Comparison of ENCODE assay signal across 15 cellular contexts in genomic region chr2:9654429-9655100, GRCh38. TPM values are rescaled to one million over a fixed set of nuclear protein-coding genes. Genes with fewer than 3 reads are reported as not detected.
DNase-seq lines count a peak whose midpoint lies in the region; ATAC-seq and TF ChIP-seq lines count a peak whose summit lies in the region.
"Had no signal": no experiment of that assay in that cellular context is flagged by ENCODE, and none has a peak within 500 bp of the region (broad histone marks: within the 10 kb centered on the region; RNA-seq: fewer than 3 reads in every experiment).

No MANE protein-coding gene starts in this region.

- H3K4me3 Mint-ChIP-seq in activated CD4-positive, alpha-beta T cell treated with anti-CD3 and anti-CD28 coated beads for 36 hours = no peak overlapping the region
- no peak overlapping the region for H3K4me3 Mint-ChIP-seq in activated CD8-positive, alpha-beta T cell treated with anti-CD3 and anti-CD28 coated beads, Interleukin-2, amount 10 ng/mL, durations not matched to agents 7 days and 5 days

- intact Hi-C loops in activated CD4-positive, alpha-beta T cell treated with anti-CD3 and anti-CD28 coated beads for 36 hours (cut with DNase I, micrococcal nuclease) = loop anchor here (1.0 to 2.0 kb wide), 9 partner anchors 13 to 99 kb away; partner anchors contain the start of gene ADAM17 (in 1 of the 2)

- H3K27ac ChIP-seq in HEK293 (ENCODE audit: extremely low read depth, low read depth, low read length) = 0 out of 2 replicates have a peak overlapping the region, but pooled peaks have one; percentile 14
- H3K27ac ChIP-seq in foreskin keratinocyte = peak overlapping the region; percentile 92
- H3K27ac ChIP-seq: breast epithelium, tibial nerve had no signal

- CTCF ChIA-PET in activated CD4-positive, alpha-beta T cell treated with anti-CD3 and anti-CD28 coated beads for 36 hours (lab: Charles Lee) = interaction anchor here (0.8 to 1.0 kb wide), 2 partner anchors 50 to 58 kb away, joined by 3 to 4 read pairs; no protein-coding TSS in a partner anchor
- CTCF ChIA-PET in HEK293 (lab: Yijun Ruan, JAX) = no interaction called here
- CTCF ChIA-PET in activated CD8-positive, alpha-beta T cell treated with anti-CD3 and anti-CD28 coated beads, Interleukin-2, amount 10 ng/mL, durations not matched to agents 7 days and 5 days (lab: Charles Lee) = interaction anchor here (0.8 to 1.2 kb wide), 4 partner anchors 9 to 443 kb away, joined by 3 to 4 read pairs (median 3); partner anchors contain the start of gene YWHAQ

- no peak for TF ChIP-seq CTCF in HEK293 (tag by site-specific recombination; IDR thresholded peaks at IDR 0.05)
- no peak for TF ChIP-seq CTCF in foreskin keratinocyte (conservative IDR thresholded peaks at IDR 0.05)

- H3K36me3 ChIP-seq in HEK293 (ENCODE audit: control insufficient read depth in 2 of 2, insufficient read depth in 1 of 2, low read length in 2 of 2) = no peaks in the 10 kb centered on the region
- H3K36me3 ChIP-seq: breast epithelium, tibial nerve had no signal

- no peak overlapping the region for H3K4me3 ChIP-seq in HEK293 (ENCODE audit: low read depth, low read length)
- H3K4me3 ChIP-seq: breast epithelium, tibial nerve had no signal

- peaks cover 10% of the 10 kb centered on the region for H3K27me3 Mint-ChIP-seq in activated CD4-positive, alpha-beta T cell treated with anti-CD3 and anti-CD28 coated beads for 36 hours
- peaks cover 22% of the 10 kb centered on the region for H3K27me3 Mint-ChIP-seq in activated CD8-positive, alpha-beta T cell treated with anti-CD3 and anti-CD28 coated beads, Interleukin-2, amount 10 ng/mL, durations not matched to agents 7 days and 5 days (ENCODE audit: low read depth)

- POLR2A ChIA-PET in activated CD4-positive, alpha-beta T cell treated with anti-CD3 and anti-CD28 coated beads for 36 hours (lab: Charles Lee) = interaction anchor here (0.6 to 1.7 kb wide), 6 partner anchors 13 to 115 kb away, joined by 3 to 8 read pairs (median 4); partner anchors contain the start of gene YWHAQ
- POLR2A ChIA-PET in HEK293 (lab: Yijun Ruan, JAX) = interaction anchor here (0.8 to 2.3 kb wide), 2 partner anchors 24 to 1363 kb away, joined by 3 to 12 read pairs; partner anchors contain the start of gene YWHAQ
- POLR2A ChIA-PET in activated CD8-positive, alpha-beta T cell treated with anti-CD3 and anti-CD28 coated beads, Interleukin-2, amount 10 ng/mL, durations not matched to agents 7 days and 5 days (lab: Charles Lee) = interaction anchor here (1.0 to 4.3 kb wide), 5 partner anchors 17 to 99 kb away, joined by 3 to 35 read pairs (median 5); partner anchors contain the start of genes ADAM17 and YWHAQ

- no peak for ATAC-seq in activated CD4-positive, alpha-beta T cell treated with anti-CD3 and anti-CD28 coated beads for 36 hours
- ATAC-seq in activated CD8-positive, alpha-beta T cell treated with anti-CD3 and anti-CD28 coated beads, Interleukin-2, amount 10 ng/mL, durations not matched to agents 7 days and 5 days = no peak
- ATAC-seq in foreskin keratinocyte (no peak), HG03097 (IDR thresholded peaks at IDR 0.05; ENCODE audit: low FRiP score, unreplicated experiment) (no peak)

- DNase-seq in activated CD4-positive, alpha-beta T cell treated with anti-CD3 and anti-CD28 coated beads for 36 hours = no peak
- DNase-seq in activated CD4-positive, alpha-beta T cell treated with anti-CD3 and anti-CD28 coated beads for 1 hour = no peak
- DNase-seq in activated CD8-positive, alpha-beta T cell treated with anti-CD3 and anti-CD28 coated beads, Interleukin-2, amount 10 ng/mL, durations not matched to agents 7 days and 5 days = no peak
- DNase-seq in foreskin keratinocyte = no peak
- no peak for DNase-seq in activated gamma-delta T cell treated with Interleukin-2 at 50 U/mL for 16 hours
- no peak for DNase-seq in activated T-cell treated with anti-CD3 and anti-CD28 coated beads for 4 hours
- DNase-seq: activated CD4-positive, alpha-beta T cell treated with anti-CD3 and anti-CD28 coated beads, Interleukin-2, amount 50 U/mL, for 1 hour; Caco-2; effector CD8-positive, alpha-beta T cell; foreskin melanocyte; NCI-H2081 had no signal

- H3K4me1 ChIP-seq in HEK293 (ENCODE audit: control insufficient read depth, insufficient read depth, low read length) (peaks cover 11% of the 10 kb centered on the region), foreskin keratinocyte (peaks cover 28% of the 10 kb centered on the region)
- H3K4me1 ChIP-seq: breast epithelium, Caco-2, tibial nerve had no signal

- H3K9me3 ChIP-seq in HEK293 (ENCODE audit: control insufficient read depth, insufficient read depth, low read depth, low read length) = no peaks in the 10 kb centered on the region
- H3K9me3 ChIP-seq: breast epithelium, Caco-2, tibial nerve had no signal

- no peaks in the 10 kb centered on the region for H3K36me3 Mint-ChIP-seq in activated CD4-positive, alpha-beta T cell treated with anti-CD3 and anti-CD28 coated beads for 36 hours (ENCODE audit: low read depth)
- H3K36me3 Mint-ChIP-seq in activated CD8-positive, alpha-beta T cell treated with anti-CD3 and anti-CD28 coated beads, Interleukin-2, amount 10 ng/mL, durations not matched to agents 7 days and 5 days (ENCODE audit: low read depth) = no peaks in the 10 kb centered on the region

- H3K27me3 ChIP-seq in foreskin keratinocyte = no peaks in the 10 kb centered on the region
- H3K27me3 ChIP-seq: breast epithelium, tibial nerve had no signal

- H3K4me1 Mint-ChIP-seq in activated CD4-positive, alpha-beta T cell treated with anti-CD3 and anti-CD28 coated beads for 36 hours = peaks cover 47% of the 10 kb centered on the region
- H3K4me1 Mint-ChIP-seq in activated CD8-positive, alpha-beta T cell treated with anti-CD3 and anti-CD28 coated beads, Interleukin-2, amount 10 ng/mL, durations not matched to agents 7 days and 5 days (ENCODE audit: low read depth) = peaks cover 33% of the 10 kb centered on the region

- no peaks in the 10 kb centered on the region for H3K9me3 Mint-ChIP-seq in activated CD4-positive, alpha-beta T cell treated with anti-CD3 and anti-CD28 coated beads for 36 hours (ENCODE audit: low read depth)
- H3K9me3 Mint-ChIP-seq in activated CD8-positive, alpha-beta T cell treated with anti-CD3 and anti-CD28 coated beads, Interleukin-2, amount 10 ng/mL, durations not matched to agents 7 days and 5 days (ENCODE audit: insufficient read depth) = no peaks in the 10 kb centered on the region

- peak overlapping the region; percentile 43 for H3K27ac Mint-ChIP-seq in activated CD4-positive, alpha-beta T cell treated with anti-CD3 and anti-CD28 coated beads for 36 hours
- H3K27ac Mint-ChIP-seq in activated CD8-positive, alpha-beta T cell treated with anti-CD3 and anti-CD28 coated beads, Interleukin-2, amount 10 ng/mL, durations not matched to agents 7 days and 5 days = peak overlapping the region; percentile 2

TF ChIP-seq in HEK293, 187 proteins besides CTCF, POLR2A, EP300 and RAD21 (continues in another document):
- TF ChIP-seq ZNF488 (tag by site-specific recombination; IDR thresholded peaks at IDR 0.05) = no peak
- no peak for TF ChIP-seq ZNF19 (tag by site-specific recombination; IDR thresholded peaks at IDR 0.05; ENCODE audit: low read depth)
- no peak for TF ChIP-seq KLF9 (tag by site-specific recombination; IDR thresholded peaks at IDR 0.05; ENCODE audit: low read depth)
- no peak for TF ChIP-seq ZNF621 (tag by site-specific recombination; IDR thresholded peaks at IDR 0.05)
- TF ChIP-seq ZNF24 (tag by site-specific recombination; IDR thresholded peaks at IDR 0.05) = no peak
- TF ChIP-seq PRDM1 (tag by site-specific recombination; IDR thresholded peaks at IDR 0.05) = peak; percentile 88
- peak; percentile 68 for TF ChIP-seq ZNF341 (tag by site-specific recombination; IDR thresholded peaks at IDR 0.05; ENCODE audit: low read depth)
- TF ChIP-seq ZFHX2 (tag by site-specific recombination; conservative IDR thresholded peaks at IDR 0.05) = no peak
- TF ChIP-seq, protein P1, sequence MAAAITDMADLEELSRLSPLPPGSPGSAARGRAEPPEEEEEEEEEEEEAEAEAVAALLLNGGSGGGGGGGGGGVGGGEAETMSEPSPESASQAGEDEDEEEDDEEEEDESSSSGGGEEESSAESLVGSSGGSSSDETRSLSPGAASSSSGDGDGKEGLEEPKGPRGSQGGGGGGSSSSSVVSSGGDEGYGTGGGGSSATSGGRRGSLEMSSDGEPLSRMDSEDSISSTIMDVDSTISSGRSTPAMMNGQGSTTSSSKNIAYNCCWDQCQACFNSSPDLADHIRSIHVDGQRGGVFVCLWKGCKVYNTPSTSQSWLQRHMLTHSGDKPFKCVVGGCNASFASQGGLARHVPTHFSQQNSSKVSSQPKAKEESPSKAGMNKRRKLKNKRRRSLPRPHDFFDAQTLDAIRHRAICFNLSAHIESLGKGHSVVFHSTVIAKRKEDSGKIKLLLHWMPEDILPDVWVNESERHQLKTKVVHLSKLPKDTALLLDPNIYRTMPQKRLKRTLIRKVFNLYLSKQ (tag by site-specific recombination; IDR thresholded peaks at IDR 0.05; ENCODE audit: borderline replicate concordance) = no peak
- TF ChIP-seq ZNF670 (tag by site-specific recombination; IDR thresholded peaks at IDR 0.05; ENCODE audit: low read depth) = no peak
- TF ChIP-seq ZNF558 (tag by site-specific recombination; IDR thresholded peaks at IDR 0.05) = no peak
- no peak for TF ChIP-seq ZNF449 (tag by site-specific recombination; IDR thresholded peaks at IDR 0.05)

RNA-seq across cellular contexts. Expression of gene YWHAQ, which starts 23.8 kb away (rescaled TPM):
- 100 to 1,000 TPM; 370 to 508 TPM for total RNA-seq in activated CD4-positive, alpha-beta T cell treated with anti-CD3 and anti-CD28 coated beads for 36 hours
- total RNA-seq in activated CD8-positive, alpha-beta T cell treated with anti-CD3 and anti-CD28 coated beads, Interleukin-2, amount 10 ng/mL, durations not matched to agents 7 days and 5 days = 100 to 1,000 TPM; 292 to 315 TPM
- total RNA-seq in foreskin keratinocyte = 376 and 422 TPM in 2 replicates
- polyA plus RNA-seq in foreskin keratinocyte = 265 and 322 TPM in 2 replicates
